In genomic region chr12:124851344-124851743, GRCh38 we compare ENCODE assay signal across 20 cellular contexts.
"Had no signal": no experiment of that assay in that cellular context is flagged by ENCODE, and none has a peak within 500 bp of the region (broad histone marks: within the 10 kb centered on the region; RNA-seq: fewer than 3 reads in every experiment).

No MANE protein-coding gene starts in this region.

- DNase-seq: effector memory CD8-positive, alpha-beta T cell; gastrocnemius medialis; heart right ventricle; islet precursor cell; left ventricle myocardium inferior; lower lobe of right lung; stimulated activated CD4-positive, alpha-beta T cell treated with anti-CD3 and anti-CD28 coated beads, Interleukin-4, amount 100 ng/mL, for 1 hour; stimulated activated CD8-positive, alpha-beta memory T cell treated with anti-CD3 and anti-CD28 coated beads, Interleukin-4, amount 100 ng/mL, for 48 hours; stimulated activated naive CD8-positive, alpha-beta T cell treated with anti-CD3 and anti-CD28 coated beads, Interleukin-15, Interleukin-2, amounts not matched to agents 100 U/mL and 50 U/mL, for 24 hours; tibial artery; upper lobe of right lung had no signal

- H3K36me3 ChIP-seq: esophagus muscularis mucosa, gastrocnemius medialis, heart right ventricle, left ventricle myocardium inferior, lower lobe of right lung, suprapubic skin, tibial artery, upper lobe of right lung, vagina had no signal

- H3K27ac ChIP-seq: epithelial cell of prostate, esophagus muscularis mucosa, gastrocnemius medialis, left ventricle myocardium inferior, tibial artery, upper lobe of right lung had no signal

- H3K4me3 Mint-ChIP-seq: memory B cell; mesothelial cell of epicardium; nephron; stimulated activated effector memory CD8-positive, alpha-beta T cell treated with anti-CD3 and anti-CD28 coated beads, Interleukin-12 subunit alpha, Interleukin-12 subunit beta, amount 100 ng/mL, for 72 hours had no signal

- H3K36me3 Mint-ChIP-seq: stimulated activated effector memory CD8-positive, alpha-beta T cell treated with anti-CD3 and anti-CD28 coated beads, Interleukin-12 subunit alpha, Interleukin-12 subunit beta, amount 100 ng/mL, for 72 hours had no signal

- H3K9me3 Mint-ChIP-seq: effector memory CD8-positive, alpha-beta T cell; memory B cell; mesothelial cell of epicardium; nephron; stimulated activated effector memory CD8-positive, alpha-beta T cell treated with anti-CD3 and anti-CD28 coated beads, Interleukin-12 subunit alpha, Interleukin-12 subunit beta, amount 100 ng/mL, for 72 hours had no signal

- H3K27me3 Mint-ChIP-seq: effector memory CD8-positive, alpha-beta T cell; memory B cell had no signal

- H3K9me3 ChIP-seq: esophagus muscularis mucosa, gastrocnemius medialis, heart right ventricle, left ventricle myocardium inferior, lower lobe of right lung, suprapubic skin, tibial artery, upper lobe of right lung, vagina had no signal

- H3K27me3 ChIP-seq: esophagus muscularis mucosa, gastrocnemius medialis, heart right ventricle, suprapubic skin, tibial artery, upper lobe of right lung, vagina had no signal

- H3K27ac Mint-ChIP-seq: memory B cell, mesothelial cell of epicardium had no signal

- ATAC-seq: effector memory CD8-positive, alpha-beta T cell; gastrocnemius medialis; heart right ventricle; right cardiac atrium; stimulated activated effector memory CD8-positive, alpha-beta T cell treated with anti-CD3 and anti-CD28 coated beads, Interleukin-12 subunit alpha, Interleukin-12 subunit beta, amount 100 ng/mL, for 72 hours; stimulated activated naive CD8-positive, alpha-beta T cell treated with anti-CD3 and anti-CD28 coated beads, Interleukin-15, Interleukin-2, amounts not matched to agents 100 U/mL and 50 U/mL, for 24 hours had no signal

- H3K4me3 ChIP-seq: esophagus muscularis mucosa, gastrocnemius medialis, heart right ventricle, left ventricle myocardium inferior, lower lobe of right lung, suprapubic skin, tibial artery, upper lobe of right lung, vagina had no signal
